ENCODE assay signal across 16 cellular contexts in genomic region chr13:29959086-29959485, GRCh38.
A peak's percentile ranks its signal among the peaks of the same experiment; 100 is the strongest.
DNase-seq lines count a peak whose midpoint lies in the region; TF ChIP-seq lines count a peak whose summit lies in the region.
"Had no signal": no experiment of that assay in that cellular context is flagged by ENCODE, and none has a peak within 500 bp of the region (broad histone marks: within the 10 kb centered on the region; RNA-seq: fewer than 3 reads in every experiment).

No MANE protein-coding gene starts in this region.

- WGBS in endodermal cell (ENCODE audit: insufficient coverage in 1 of 2, insufficient read length in 1 of 2), 2 experiments: 40 to 85% methylated on average over 1 of the region's 1 CpG

- H3K27me3 Mint-ChIP-seq in endodermal cell (ENCODE audit: insufficient read depth): no peaks in the 10 kb centered on the region
- H3K27me3 Mint-ChIP-seq in activated naive CD4-positive, alpha-beta T cell treated with anti-CD3 and anti-CD28 coated beads for 36 hours (ENCODE audit: low read depth): no peaks in the 10 kb centered on the region

- H3K4me3 Mint-ChIP-seq in endodermal cell: no peak overlapping the region
- H3K4me3 Mint-ChIP-seq in activated naive CD4-positive, alpha-beta T cell treated with anti-CD3 and anti-CD28 coated beads for 36 hours: no peak overlapping the region
- H3K4me3 Mint-ChIP-seq: H9, HFFc6, IgD-negative memory B cell had no signal

- H3K36me3 ChIP-seq in HEK293 (ENCODE audit: control insufficient read depth in 2 of 2, insufficient read depth in 1 of 2, low read length in 2 of 2) (no peaks in the 10 kb centered on the region), endodermal cell (ENCODE audit: control insufficient read depth, insufficient read depth, low read length) (no peaks in the 10 kb centered on the region), uterus (no peaks in the 10 kb centered on the region)
- H3K36me3 ChIP-seq: BLaER1 treated with 17β-estradiol and CSF1 and Interleukin-3, amounts not matched to agents 10 nM and 100 nM had no signal

- DNase-seq in activated CD8-positive, alpha-beta memory T cell treated with anti-CD3 and anti-CD28 coated beads for 24 hours: peak; percentile 30
- no peak for DNase-seq in activated CD8-positive, alpha-beta memory T cell treated with anti-CD3 and anti-CD28 coated beads, Interleukin-2, amount 50 U/mL, for 4 hours
- DNase-seq in endodermal cell (peak; percentile 64), superior temporal gyrus (ENCODE audit: extremely low spot score) (no peak), SKM-1 treated with dmso at 0.1 percent for 144 hours (lab: John Stamatoyannopoulos, UW; ENCODE audit: unreplicated experiment) (no peak), uterus (no peak)
- no peak for DNase-seq in activated naive CD4-positive, alpha-beta T cell treated with anti-CD3 and anti-CD28 coated beads for 36 hours
- DNase-seq: ACHN, DMS53, GM23248, H9, HFFc6 had no signal

- POLR2A ChIA-PET in HEK293 (lab: Yijun Ruan, JAX): no interaction called here

- H3K27me3 ChIP-seq in endodermal cell (ENCODE audit: control insufficient read depth, insufficient read depth, low read length, poor library complexity, severe bottlenecking) (no peaks in the 10 kb centered on the region), uterus (no peaks in the 10 kb centered on the region)
- H3K27me3 ChIP-seq: BLaER1 treated with 17β-estradiol and CSF1 and Interleukin-3, amounts not matched to agents 10 nM and 100 nM had no signal

- CTCF ChIA-PET in HEK293 (lab: Yijun Ruan, JAX): no interaction called here
- CTCF ChIA-PET in activated naive CD4-positive, alpha-beta T cell treated with anti-CD3 and anti-CD28 coated beads for 36 hours (lab: Charles Lee): interaction anchor here (1.5 to 1.8 kb wide), 2 partner anchors 35 to 156 kb away, joined by 5 read pairs; no protein-coding TSS in a partner anchor

- no peaks in the 10 kb centered on the region for H3K9me3 Mint-ChIP-seq in endodermal cell
- H3K9me3 Mint-ChIP-seq in activated naive CD4-positive, alpha-beta T cell treated with anti-CD3 and anti-CD28 coated beads for 36 hours: no peaks in the 10 kb centered on the region
- H3K9me3 Mint-ChIP-seq: H9, HFFc6, IgD-negative memory B cell had no signal

- no peak overlapping the region for H3K4me3 ChIP-seq in HEK293 (ENCODE audit: low read depth, low read length)
- H3K4me3 ChIP-seq in endodermal cell (ENCODE audit: low read length): no peak overlapping the region
- no peak overlapping the region for H3K4me3 ChIP-seq in uterus
- H3K4me3 ChIP-seq: BLaER1 treated with 17β-estradiol and CSF1 and Interleukin-3, amounts not matched to agents 10 nM and 100 nM; GM12878; GM23248 had no signal

- intact Hi-C loops in activated naive CD4-positive, alpha-beta T cell treated with anti-CD3 and anti-CD28 coated beads for 36 hours (cut with micrococcal nuclease): no loop called here
- intact Hi-C loops in uterus (cut with DNase I; ENCODE audit: low total_unique reads): no loop called here

- H3K36me3 Mint-ChIP-seq in endodermal cell (ENCODE audit: low read depth): no peaks in the 10 kb centered on the region
- H3K36me3 Mint-ChIP-seq in activated naive CD4-positive, alpha-beta T cell treated with anti-CD3 and anti-CD28 coated beads for 36 hours (ENCODE audit: low read depth): no peaks in the 10 kb centered on the region

- H3K27ac ChIP-seq in HEK293 (ENCODE audit: extremely low read depth, low read depth, low read length) (no peak overlapping the region), endodermal cell (ENCODE audit: low read depth, low read length) (no peak overlapping the region), uterus (no peak overlapping the region)
- H3K27ac ChIP-seq: BLaER1 treated with 17β-estradiol and CSF1 and Interleukin-3, amounts not matched to agents 10 nM and 100 nM; GM23248 had no signal

- TF ChIP-seq CTCF in HEK293 (tag by site-specific recombination; IDR thresholded peaks at IDR 0.05) (no peak), endodermal cell (conservative IDR thresholded peaks at IDR 0.05) (no peak), uterus (IDR thresholded peaks at IDR 0.05) (no peak)

- H3K9me3 ChIP-seq in HEK293 (ENCODE audit: control insufficient read depth, insufficient read depth, low read depth, low read length): no peaks in the 10 kb centered on the region
- no peaks in the 10 kb centered on the region for H3K9me3 ChIP-seq in endodermal cell (ENCODE audit: control insufficient read depth, low read length)
- H3K9me3 ChIP-seq in uterus: no peaks in the 10 kb centered on the region

- TF ChIP-seq POLR2A in uterus (IDR thresholded peaks at IDR 0.05): no peak

- H3K9ac ChIP-seq in endodermal cell (ENCODE audit: extremely low read depth, low read length, poor library complexity, severe bottlenecking): no peak overlapping the region
- H3K9ac ChIP-seq: BLaER1 treated with 17β-estradiol and CSF1 and Interleukin-3, amounts not matched to agents 10 nM and 100 nM; GM23248 had no signal

- H3K4me1 ChIP-seq in HEK293 (ENCODE audit: control insufficient read depth, insufficient read depth, low read length): no peaks in the 10 kb centered on the region
- H3K4me1 ChIP-seq in endodermal cell (ENCODE audit: control insufficient read depth, insufficient read depth, low read length): no peaks in the 10 kb centered on the region
- no peaks in the 10 kb centered on the region for H3K4me1 ChIP-seq in uterus

- no peak overlapping the region for H3K27ac Mint-ChIP-seq in endodermal cell
- H3K27ac Mint-ChIP-seq in activated naive CD4-positive, alpha-beta T cell treated with anti-CD3 and anti-CD28 coated beads for 36 hours: no peak overlapping the region
- H3K27ac Mint-ChIP-seq: HFFc6, IgD-negative memory B cell had no signal

- peaks cover 18% of the 10 kb centered on the region for H3K4me1 Mint-ChIP-seq in endodermal cell
- H3K4me1 Mint-ChIP-seq in activated naive CD4-positive, alpha-beta T cell treated with anti-CD3 and anti-CD28 coated beads for 36 hours (ENCODE audit: low read depth): peaks cover 17% of the 10 kb centered on the region

TF ChIP-seq in HEK293, 187 proteins besides CTCF, POLR2A, EP300 and RAD21:
- TF ChIP-seq REST (tag by site-specific recombination; IDR thresholded peaks at IDR 0.05) (0 out of 2 replicates have a peak, but pooled peaks have one; percentile 40), ZNF341 (tag by site-specific recombination; IDR thresholded peaks at IDR 0.05; ENCODE audit: low read depth) (no peak)

Comparison
In these comparisons a context has a peak if more than half of its experiments do, and no peak if none do; other contexts are left out.
1. DNase-seq: peak in activated CD8-positive, alpha-beta memory T cell treated with anti-CD3 and anti-CD28 coated beads for 24 hours (single experiment) and endodermal cell (single experiment); none in activated CD8-positive, alpha-beta memory T cell treated with anti-CD3 and anti-CD28 coated beads, Interleukin-2, amount 50 U/mL, for 4 hours (single experiment), superior temporal gyrus (single experiment), SKM-1 treated with dmso at 0.1 percent for 144 hours (single experiment), activated naive CD4-positive, alpha-beta T cell treated with anti-CD3 and anti-CD28 coated beads for 36 hours (single experiment) and uterus (0 of 2).